In genomic region chr15:90683371-90683770, GRCh38 we compare ENCODE assay signal across 34 cellular contexts.
"Had no signal": no experiment of that assay in that cellular context is flagged by ENCODE, and none has a peak within 500 bp of the region (broad histone marks: within the 10 kb centered on the region; RNA-seq: fewer than 3 reads in every experiment).

No MANE protein-coding gene starts in this region.

- ATAC-seq: activated CD8-positive, alpha-beta T cell treated with anti-CD3 and anti-CD28 coated beads for 36 hours; activated naive CD4-positive, alpha-beta T cell treated with anti-CD3 and anti-CD28 coated beads, Interleukin-2, amount 50 U/mL, for 72 hours; activated T-cell treated with anti-CD3 and anti-CD28 coated beads, Interleukin-2, amount 50 U/mL, for 72 hours; activated T-helper 17 cell treated with anti-CD3 and anti-CD28 coated beads, Interleukin-2, amount 50 U/mL, for 72 hours; PC-3; Right ventricle myocardium inferior had no signal

- H3K4me2 ChIP-seq: KMS-11 had no signal

- H3K27me3 ChIP-seq: brain microvascular endothelial cell had no signal

- DNase-seq: activated CD4-positive, alpha-beta T cell treated with anti-CD3 and anti-CD28 coated beads, Interleukin-2, amount 10 ng/mL, durations not matched to agents 24 days and 14 days; activated CD4-positive, alpha-beta T cell treated with anti-CD3 and anti-CD28 coated beads, Interleukin-2, amount 50 U/mL, for 4 hours; activated CD8-positive, alpha-beta T cell treated with anti-CD3 and anti-CD28 coated beads for 36 hours; activated gamma-delta T cell treated with Interleukin-2 at 50 U/mL for 16 hours; activated naive CD4-positive, alpha-beta T cell treated with anti-CD3 and anti-CD28 coated beads for 36 hours; activated T-cell treated with anti-CD3 and anti-CD28 coated beads, Interleukin-2, amount 50 U/mL, for 1 hour; activated T-cell treated with anti-CD3 and anti-CD28 coated beads, Interleukin-2, amount 50 U/mL, for 72 hours; amniotic stem cell; aorta; brain microvascular endothelial cell; central memory CD4-positive, alpha-beta T cell; MM.1S; MV-4-11; NCI-H1092; NCI-H1436 treated with DMSO at 0.1 percent for 48 hours; NCI-H1694 treated with DMSO at 0.1 percent for 48 hours; NCI-H2029; NCI-H510A; NCI-H526; NCI-H748 treated with DMSO at 0.1 percent for 48 hours; NK-92 treated with Interleukin-12 subunit alpha and Interleukin-12 subunit beta, amount 100 ng/mL, for 24 hours; PC-3; SIG-M5; SW 1271; T-helper 1 cell; T-helper 2 cell; T-helper 9 cell; WERI-Rb-1 had no signal

- H3K27ac Mint-ChIP-seq: activated CD4-positive, alpha-beta T cell treated with anti-CD3 and anti-CD28 coated beads, Interleukin-2, amount 10 ng/mL, durations not matched to agents 24 days and 14 days; activated naive CD4-positive, alpha-beta T cell treated with anti-CD3 and anti-CD28 coated beads for 36 hours; activated T-cell treated with anti-CD3 and anti-CD28 coated beads, Interleukin-2, amount 50 U/mL, for 72 hours had no signal

- H3K27me3 Mint-ChIP-seq: activated CD4-positive, alpha-beta T cell treated with anti-CD3 and anti-CD28 coated beads, Interleukin-2, amount 10 ng/mL, durations not matched to agents 24 days and 14 days; activated CD8-positive, alpha-beta T cell treated with anti-CD3 and anti-CD28 coated beads for 36 hours; activated T-helper 17 cell treated with anti-CD3 and anti-CD28 coated beads, Interleukin-2, amount 50 U/mL, for 72 hours had no signal

- H3K9ac ChIP-seq: KMS-11 had no signal

- FAIRE-seq: RCC 7860 had no signal

- H3K9me3 Mint-ChIP-seq: activated CD4-positive, alpha-beta T cell treated with anti-CD3 and anti-CD28 coated beads, Interleukin-2, amount 10 ng/mL, durations not matched to agents 24 days and 14 days; activated CD8-positive, alpha-beta T cell treated with anti-CD3 and anti-CD28 coated beads for 36 hours; activated naive CD4-positive, alpha-beta T cell treated with anti-CD3 and anti-CD28 coated beads for 36 hours; activated T-cell treated with anti-CD3 and anti-CD28 coated beads, Interleukin-2, amount 50 U/mL, for 72 hours; activated T-helper 17 cell treated with anti-CD3 and anti-CD28 coated beads, Interleukin-2, amount 50 U/mL, for 72 hours had no signal

- H3K27ac ChIP-seq: brain microvascular endothelial cell, KMS-11, RWPE1, WERI-Rb-1 had no signal

- H3K4me3 Mint-ChIP-seq: activated CD4-positive, alpha-beta T cell treated with anti-CD3 and anti-CD28 coated beads, Interleukin-2, amount 10 ng/mL, durations not matched to agents 24 days and 14 days; activated CD8-positive, alpha-beta T cell treated with anti-CD3 and anti-CD28 coated beads for 36 hours; activated naive CD4-positive, alpha-beta T cell treated with anti-CD3 and anti-CD28 coated beads for 36 hours; activated T-cell treated with anti-CD3 and anti-CD28 coated beads, Interleukin-2, amount 50 U/mL, for 72 hours; activated T-helper 17 cell treated with anti-CD3 and anti-CD28 coated beads, Interleukin-2, amount 50 U/mL, for 72 hours had no signal

- H3K36me3 ChIP-seq: brain microvascular endothelial cell, WERI-Rb-1 had no signal

- H3K36me3 Mint-ChIP-seq: activated naive CD4-positive, alpha-beta T cell treated with anti-CD3 and anti-CD28 coated beads, Interleukin-2, amount 50 U/mL, for 72 hours had no signal
